23 cellular contexts compared by ENCODE assay signal in the genomic region with DNA sequence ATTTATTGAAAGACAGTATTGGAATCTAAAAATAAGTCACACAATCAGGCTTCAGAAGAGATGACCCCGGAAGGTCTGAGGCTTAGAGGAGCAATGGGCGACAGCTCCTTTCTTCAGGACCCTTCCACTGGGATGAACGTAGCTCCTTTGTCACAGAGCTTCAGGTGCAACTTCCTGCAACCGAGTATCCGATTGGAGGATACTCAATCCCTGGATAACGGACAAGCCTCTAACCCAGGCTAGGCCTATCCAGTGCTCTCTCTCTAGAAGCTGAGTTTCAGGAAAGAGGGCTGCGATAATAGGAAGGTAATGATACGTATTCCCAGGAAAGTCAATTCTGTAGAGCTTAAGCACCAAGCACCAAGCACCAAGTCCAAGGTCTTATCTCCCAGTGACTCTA.
"Had no signal": no experiment of that assay in that cellular context is flagged by ENCODE, and none has a peak within 500 bp of the region (broad histone marks: within the 10 kb centered on the region; RNA-seq: fewer than 3 reads in every experiment).

No MANE protein-coding gene starts in this region.

- H3K4me3 ChIP-seq: coronary artery had no signal

- ATAC-seq: activated CD4-positive, CD25-positive, alpha-beta regulatory T cell treated with anti-CD3 and anti-CD28 coated beads, Interleukin-2, amount 50 U/mL, for 24 hours; activated CD8-positive, alpha-beta T cell treated with anti-CD3 and anti-CD28 coated beads for 36 hours; activated T-cell treated with anti-CD3 and anti-CD28 coated beads, Interleukin-2, amount 50 U/mL, for 4 hours; activated T-helper 17 cell treated with anti-CD3 and anti-CD28 coated beads, Interleukin-2, amount 50 U/mL, for 72 hours had no signal

- H3K27ac ChIP-seq: brain microvascular endothelial cell, coronary artery, epithelial cell of prostate had no signal

- H3K36me3 Mint-ChIP-seq: activated naive CD8-positive, alpha-beta T cell had no signal

- H3K27me3 Mint-ChIP-seq: activated B cell treated with CpG ODN at 0.5 μM for 24 hours; activated CD8-positive, alpha-beta T cell treated with anti-CD3 and anti-CD28 coated beads for 36 hours; activated naive CD8-positive, alpha-beta T cell; activated T-helper 17 cell treated with anti-CD3 and anti-CD28 coated beads, Interleukin-2, amount 50 U/mL, for 72 hours; dendritic cell treated with granulocyte-macrophage colony-stimulating factor and Interleukin-4, amounts not matched to agents 40 ng/mL and 50 ng/mL, for 4 days had no signal

- H3K4me3 Mint-ChIP-seq: activated B cell treated with CpG ODN at 0.5 μM for 24 hours; activated CD8-positive, alpha-beta T cell treated with anti-CD3 and anti-CD28 coated beads for 36 hours; activated naive CD8-positive, alpha-beta T cell; activated T-cell treated with anti-CD3 and anti-CD28 coated beads, Interleukin-2, amount 50 U/mL, for 4 hours; activated T-helper 17 cell treated with anti-CD3 and anti-CD28 coated beads, Interleukin-2, amount 50 U/mL, for 72 hours; dendritic cell treated with granulocyte-macrophage colony-stimulating factor and Interleukin-4, amounts not matched to agents 40 ng/mL and 50 ng/mL, for 4 days had no signal

- DNase-seq: activated B cell treated with CpG ODN at 0.5 μM for 24 hours; activated CD4-positive, alpha-beta T cell treated with anti-CD3 and anti-CD28 coated beads for 48 hours; activated CD4-positive, alpha-beta T cell treated with anti-CD3 and anti-CD28 coated beads, Interleukin-2, amount 50 U/mL, for 1 hour; activated CD4-positive, alpha-beta T cell treated with anti-CD3 and anti-CD28 coated beads, Interleukin-2, amount 50 U/mL, for 48 hours; activated CD8-positive, alpha-beta memory T cell treated with anti-CD3 and anti-CD28 coated beads for 24 hours; activated CD8-positive, alpha-beta T cell treated with anti-CD3 and anti-CD28 coated beads for 36 hours; activated effector memory CD4-positive, alpha-beta T cell treated with Interleukin-2 at 50 U/mL for 16 hours; activated gamma-delta T cell treated with Interleukin-2 at 50 U/mL for 16 hours; activated naive CD4-positive, alpha-beta T cell treated with anti-CD3 and anti-CD28 coated beads, Interleukin-2, amount 50 U/mL, for 16 hours; activated naive CD4-positive, alpha-beta T cell treated with Interleukin-2 at 50 U/mL for 16 hours; activated T-cell treated with anti-CD3 and anti-CD28 coated beads, Interleukin-2, amount 50 U/mL, for 4 hours; amniotic stem cell; brain microvascular endothelial cell; central memory CD4-positive, alpha-beta T cell; effector CD4-positive, alpha-beta T cell; foreskin fibroblast; T-helper 2 cell had no signal

- H3K9me3 Mint-ChIP-seq: activated T-helper 17 cell treated with anti-CD3 and anti-CD28 coated beads, Interleukin-2, amount 50 U/mL, for 72 hours had no signal

- H3K27ac Mint-ChIP-seq: activated B cell treated with CpG ODN at 0.5 μM for 24 hours; activated CD8-positive, alpha-beta T cell treated with anti-CD3 and anti-CD28 coated beads for 36 hours; activated naive CD8-positive, alpha-beta T cell; activated T-helper 17 cell treated with anti-CD3 and anti-CD28 coated beads, Interleukin-2, amount 50 U/mL, for 72 hours; dendritic cell treated with granulocyte-macrophage colony-stimulating factor and Interleukin-4, amounts not matched to agents 40 ng/mL and 50 ng/mL, for 4 days had no signal

- H3K36me3 ChIP-seq: brain microvascular endothelial cell had no signal

- H3K4me1 Mint-ChIP-seq: activated B cell treated with CpG ODN at 0.5 μM for 24 hours; activated T-helper 17 cell treated with anti-CD3 and anti-CD28 coated beads, Interleukin-2, amount 50 U/mL, for 72 hours had no signal

- H3K27me3 ChIP-seq: brain microvascular endothelial cell had no signal
